Comparison of ENCODE assay signal across 8 cellular contexts in genomic region chr9:130938652-130939404, GRCh38. TPM values are rescaled to one million over a fixed set of nuclear protein-coding genes. Genes with fewer than 3 reads are reported as not detected.
DNase-seq lines count a peak whose midpoint lies in the region; ATAC-seq, FAIRE-seq and TF ChIP-seq lines count a peak whose summit lies in the region.

TSS of gene FIBCD1 (minus strand) at chr9:130939247. CDS start at chr9:130938607, 640 bp downstream.

- TF ChIP-seq CTCF in BJ (IDR thresholded peaks at IDR 0.05; ENCODE audit: insufficient read depth, low read depth, low read length) (0 out of 2 replicates have a peak, but pooled peaks have one; percentile 10), SU-DHL-6 (IDR thresholded peaks at IDR 0.05; ENCODE audit: insufficient read depth, low read length, poor library complexity, severe bottlenecking) (peak; percentile 8), pancreas (IDR thresholded peaks at IDR 0.05) (no peak)

- H2AFZ ChIP-seq in SU-DHL-6 (ENCODE audit: low read depth, low read length, severe bottlenecking): no peak within 1 kb of the TSS

- intact Hi-C loops in pancreas (cut with DNase I): no loop called here

- no peaks in the 10 kb centered on the region for H3K9me3 ChIP-seq in SU-DHL-6 (ENCODE audit: insufficient read depth, low read length)
- no peaks in the 10 kb centered on the region for H3K9me3 ChIP-seq in pancreas

- TF ChIP-seq POLR2A in H54 (IDR thresholded peaks at IDR 0.05; ENCODE audit: low read depth, low read length): no peak

- H3K9me2 ChIP-seq in SU-DHL-6 (replicated peaks; ENCODE audit: insufficient read depth, low read length): no peaks in the 10 kb centered on the region

- WGBS in pancreas, 2 donors: 1% methylated on average over 56 to 98 of the region's 98 CpGs

- peaks cover 14% of the 10 kb centered on the region for H3K27me3 ChIP-seq in BJ (ENCODE audit: control insufficient read depth, insufficient read depth, low read length)
- no peaks in the 10 kb centered on the region for H3K27me3 ChIP-seq in SU-DHL-6 (ENCODE audit: low read length)
- H3K27me3 ChIP-seq in pancreas: peaks cover 0 to 36% (median 14%) of the 10 kb centered on the region in 4 donors

- peaks cover 3 to 7% (median 4%) of the 10 kb centered on the region in 3 donors for H3K4me1 ChIP-seq in pancreas

- H3K27ac ChIP-seq in SU-DHL-6 (ENCODE audit: low read depth, low read length): no peak within 1 kb of the TSS
- H3K27ac ChIP-seq in pancreas: no peak within 1 kb of the TSS

- no peaks in the 10 kb centered on the region for H3F3A ChIP-seq in SU-DHL-6 (ENCODE audit: insufficient read depth)

- CTCF ChIA-PET in BJ (lab: Yijun Ruan, JAX): interaction anchor here (1.0 to 1.4 kb wide), 2 partner anchors 11 to 69 kb away, joined by 4 to 6 read pairs; no protein-coding TSS in a partner anchor

- DNase-seq in BJ (ENCODE audit: low read depth): no peak
- DNase-seq in H54 (ENCODE audit: insufficient read length, low spot score): peak; percentile 50
- DNase-seq in pancreas: peak in 2 of 6 donors; percentile 69

- H3K9ac ChIP-seq in SU-DHL-6 (ENCODE audit: low read length): no peak within 1 kb of the TSS

- ATAC-seq in esophagus mucosa: peak; percentile 11
- ATAC-seq in pancreas: peak in 2 of 4 donors; percentile 22 to 30
- no peak for ATAC-seq in GM21390 (IDR thresholded peaks at IDR 0.05; ENCODE audit: unreplicated experiment)
- no peak for ATAC-seq in HG02623 (IDR thresholded peaks at IDR 0.05; ENCODE audit: unreplicated experiment)
- no peak for ATAC-seq in HG02885 (IDR thresholded peaks at IDR 0.05; ENCODE audit: poor library complexity, unreplicated experiment)

- FAIRE-seq in H54 (lab: Jason Lieb, UNC) (no peak), pancreas (lab: Jason Lieb, UNC) (no peak)

- H3K36me3 ChIP-seq in BJ (ENCODE audit: control insufficient read depth, insufficient read depth, low read length) (no peaks in the 10 kb centered on the region), SU-DHL-6 (ENCODE audit: low read length) (no peaks in the 10 kb centered on the region), pancreas (no peaks in the 10 kb centered on the region)

- no peaks in the 10 kb centered on the region for H4K20me1 ChIP-seq in SU-DHL-6 (ENCODE audit: low read depth, low read length)

- H3K4me3 ChIP-seq in BJ (ENCODE audit: low read depth, low read length) (peak within 1 kb of the TSS; percentile 45), SU-DHL-6 (ENCODE audit: insufficient read depth, low read length, poor library complexity, severe bottlenecking) (no peak within 1 kb of the TSS), pancreas (peak within 1 kb of the TSS; percentile 3 to 54 (median 38))

- POLR2A ChIA-PET in BJ (lab: Charles Lee): no interaction called here

- H3K79me2 ChIP-seq in SU-DHL-6 (ENCODE audit: insufficient read depth, low read length): no peaks in the 10 kb centered on the region

- H3K4me2 ChIP-seq in SU-DHL-6 (ENCODE audit: low read depth, low read length, poor library complexity, severe bottlenecking): no peak within 1 kb of the TSS

RNA-seq across cellular contexts. Expression of gene FIBCD1, which starts in this region (rescaled TPM):
- polyA plus RNA-seq in BJ (2011; rRNA removed) (1.2 and 1.4 TPM in 2 replicates), pancreas (not detected)
- 0.51 and 0.66 TPM in 2 replicates for polyA minus RNA-seq in BJ (2011; rRNA and poly(A)+ RNA removed)
- total RNA-seq in esophagus mucosa (0.20 TPM), pancreas (under 1 TPM in 1 of 6 donors, not detected in 5; 0.47 TPM)

Comparison
In these comparisons a context has a peak if more than half of its experiments do, and no peak if none do; other contexts are left out.
1. Peak in ATAC-seq in esophagus mucosa; RNA of the gene not detected or under 1 TPM.
2. CTCF ChIP-seq: peak in BJ (single experiment) and SU-DHL-6 (single experiment); none in pancreas (0 of 4).